ENCODE assay signal across 26 cellular contexts in the genomic region with DNA sequence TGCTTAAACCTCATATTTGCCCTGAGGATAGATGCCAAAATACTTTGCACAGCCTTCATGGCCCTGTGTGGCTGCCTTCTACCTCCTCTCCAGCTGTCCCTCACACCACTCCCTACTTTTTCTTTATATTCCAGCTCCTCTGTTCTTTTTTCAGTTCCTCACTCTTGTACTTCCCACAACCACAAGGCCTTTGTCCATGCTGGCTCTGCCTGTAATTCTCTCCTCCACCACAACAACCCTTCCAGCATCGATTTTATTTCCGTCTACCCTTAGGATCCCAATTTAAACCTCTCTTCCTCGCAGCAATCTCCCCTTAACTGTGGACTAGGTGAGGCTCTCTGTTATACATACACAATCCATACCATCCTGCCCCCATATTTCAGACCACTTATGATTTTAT.
"Had no signal": no experiment of that assay in that cellular context is flagged by ENCODE, and none has a peak within 500 bp of the region (broad histone marks: within the 10 kb centered on the region; RNA-seq: fewer than 3 reads in every experiment).

No MANE protein-coding gene starts in this region.

- H3K27ac Mint-ChIP-seq: activated naive CD4-positive, alpha-beta T cell treated with anti-CD3 and anti-CD28 coated beads, Interleukin-2, amount 10 ng/mL, durations not matched to agents 7 days and 5 days; activated naive CD8-positive, alpha-beta T cell treated with anti-CD3 and anti-CD28 coated beads, Interleukin-2, amount 10 ng/mL, durations not matched to agents 7 days and 5 days; activated T-helper 1 cell treated with anti-CD3 and anti-CD28 coated beads, Interleukin-12 subunit alpha, Interleukin-12 subunit beta, Interleukin-2, Interleukin-4 antibody, amounts not matched to agents 30 ng/mL and 10 ng/mL and 1 ng/mL, durations not matched to agents 14 hours and 24 hours and 36 hours; dendritic cell treated with granulocyte-macrophage colony-stimulating factor and Interleukin-4, amounts not matched to agents 40 ng/mL and 50 ng/mL, for 4 days; natural killer cell; T-helper 2 cell treated with Interferon-gamma antibody and Interleukin-4, amounts not matched to agents 5 μg/mL and 100 μg/mL, for 36 hours had no signal

- H3K27ac ChIP-seq: breast epithelium, epithelial cell of prostate, esophagus squamous epithelium, left ventricle myocardium inferior, right lobe of liver, transverse colon had no signal

- H3K4me3 ChIP-seq: breast epithelium, esophagus squamous epithelium, left ventricle myocardium inferior, lung, right lobe of liver, transverse colon had no signal

- H3K4me1 Mint-ChIP-seq: activated naive CD4-positive, alpha-beta T cell treated with anti-CD3 and anti-CD28 coated beads, Interleukin-2, amount 10 ng/mL, durations not matched to agents 7 days and 5 days; activated naive CD8-positive, alpha-beta T cell treated with anti-CD3 and anti-CD28 coated beads, Interleukin-2, amount 10 ng/mL, durations not matched to agents 7 days and 5 days; natural killer cell had no signal

- H3K27me3 ChIP-seq: breast epithelium, esophagus squamous epithelium, right lobe of liver, transverse colon had no signal

- ATAC-seq: natural killer cell, right lobe of liver had no signal

- H3K36me3 Mint-ChIP-seq: activated naive CD4-positive, alpha-beta T cell treated with anti-CD3 and anti-CD28 coated beads, Interleukin-2, amount 10 ng/mL, durations not matched to agents 7 days and 5 days; activated naive CD8-positive, alpha-beta T cell treated with anti-CD3 and anti-CD28 coated beads, Interleukin-2, amount 10 ng/mL, durations not matched to agents 7 days and 5 days; natural killer cell had no signal

- H3K4me1 ChIP-seq: breast epithelium, esophagus squamous epithelium, right lobe of liver, transverse colon had no signal

- H3K4me3 Mint-ChIP-seq: activated naive CD4-positive, alpha-beta T cell treated with anti-CD3 and anti-CD28 coated beads, Interleukin-2, amount 10 ng/mL, durations not matched to agents 7 days and 5 days; activated naive CD8-positive, alpha-beta T cell treated with anti-CD3 and anti-CD28 coated beads, Interleukin-2, amount 10 ng/mL, durations not matched to agents 7 days and 5 days; activated T-helper 1 cell treated with anti-CD3 and anti-CD28 coated beads, Interleukin-12 subunit alpha, Interleukin-12 subunit beta, Interleukin-2, Interleukin-4 antibody, amounts not matched to agents 30 ng/mL and 10 ng/mL and 1 ng/mL, durations not matched to agents 14 hours and 24 hours and 36 hours; dendritic cell treated with granulocyte-macrophage colony-stimulating factor and Interleukin-4, amounts not matched to agents 40 ng/mL and 50 ng/mL, for 4 days; natural killer cell; T-helper 2 cell treated with Interferon-gamma antibody and Interleukin-4, amounts not matched to agents 5 μg/mL and 100 μg/mL, for 36 hours had no signal

- H3K36me3 ChIP-seq: breast epithelium, esophagus squamous epithelium, left ventricle myocardium inferior, right lobe of liver, transverse colon had no signal

- DNase-seq: activated CD4-positive, alpha-beta T cell treated with anti-CD3 and anti-CD28 coated beads for 4 hours; activated CD4-positive, alpha-beta T cell treated with anti-CD3 and anti-CD28 coated beads, Interleukin-2, amount 50 U/mL, for 48 hours; activated CD4-positive, CD25-positive, alpha-beta regulatory T cell; activated CD8-positive, alpha-beta memory T cell treated with anti-CD3 and anti-CD28 coated beads for 24 hours; activated gamma-delta T cell; activated naive CD4-positive, alpha-beta T cell treated with anti-CD3 and anti-CD28 coated beads, Interleukin-2, amount 10 ng/mL, durations not matched to agents 7 days and 5 days; activated naive CD8-positive, alpha-beta T cell treated with anti-CD3 and anti-CD28 coated beads, Interleukin-2, amount 10 ng/mL, durations not matched to agents 7 days and 5 days; activated T-cell treated with anti-CD3 and anti-CD28 coated beads, Interleukin-2, amount 50 U/mL, for 1 hour; amniotic stem cell; central memory CD4-positive, alpha-beta T cell; effector CD4-positive, alpha-beta T cell; esophagus squamous epithelium; left ventricle myocardium inferior; mesendoderm; natural killer cell; posterior cingulate gyrus; right lobe of liver; stimulated activated CD4-positive, alpha-beta T cell treated with anti-CD3 and anti-CD28 coated beads, Interleukin-2, amount 100 ng/mL, for 48 hours; stimulated activated naive CD4-positive, alpha-beta T cell treated with Interleukin-2 at 50 U/mL for 16 hours; transverse colon had no signal

- H3K9me3 ChIP-seq: breast epithelium, esophagus squamous epithelium, left ventricle myocardium inferior, right lobe of liver, transverse colon had no signal

- H3K9me3 Mint-ChIP-seq: activated naive CD8-positive, alpha-beta T cell treated with anti-CD3 and anti-CD28 coated beads, Interleukin-2, amount 10 ng/mL, durations not matched to agents 7 days and 5 days; activated T-helper 1 cell treated with anti-CD3 and anti-CD28 coated beads, Interleukin-12 subunit alpha, Interleukin-12 subunit beta, Interleukin-2, Interleukin-4 antibody, amounts not matched to agents 30 ng/mL and 10 ng/mL and 1 ng/mL, durations not matched to agents 14 hours and 24 hours and 36 hours; dendritic cell treated with granulocyte-macrophage colony-stimulating factor and Interleukin-4, amounts not matched to agents 40 ng/mL and 50 ng/mL, for 4 days; T-helper 2 cell treated with Interferon-gamma antibody and Interleukin-4, amounts not matched to agents 5 μg/mL and 100 μg/mL, for 36 hours had no signal

- H3K27me3 Mint-ChIP-seq: activated naive CD4-positive, alpha-beta T cell treated with anti-CD3 and anti-CD28 coated beads, Interleukin-2, amount 10 ng/mL, durations not matched to agents 7 days and 5 days; activated naive CD8-positive, alpha-beta T cell treated with anti-CD3 and anti-CD28 coated beads, Interleukin-2, amount 10 ng/mL, durations not matched to agents 7 days and 5 days; dendritic cell treated with granulocyte-macrophage colony-stimulating factor and Interleukin-4, amounts not matched to agents 40 ng/mL and 50 ng/mL, for 4 days had no signal
